9 cellular contexts compared by ENCODE assay signal in the genomic region with DNA sequence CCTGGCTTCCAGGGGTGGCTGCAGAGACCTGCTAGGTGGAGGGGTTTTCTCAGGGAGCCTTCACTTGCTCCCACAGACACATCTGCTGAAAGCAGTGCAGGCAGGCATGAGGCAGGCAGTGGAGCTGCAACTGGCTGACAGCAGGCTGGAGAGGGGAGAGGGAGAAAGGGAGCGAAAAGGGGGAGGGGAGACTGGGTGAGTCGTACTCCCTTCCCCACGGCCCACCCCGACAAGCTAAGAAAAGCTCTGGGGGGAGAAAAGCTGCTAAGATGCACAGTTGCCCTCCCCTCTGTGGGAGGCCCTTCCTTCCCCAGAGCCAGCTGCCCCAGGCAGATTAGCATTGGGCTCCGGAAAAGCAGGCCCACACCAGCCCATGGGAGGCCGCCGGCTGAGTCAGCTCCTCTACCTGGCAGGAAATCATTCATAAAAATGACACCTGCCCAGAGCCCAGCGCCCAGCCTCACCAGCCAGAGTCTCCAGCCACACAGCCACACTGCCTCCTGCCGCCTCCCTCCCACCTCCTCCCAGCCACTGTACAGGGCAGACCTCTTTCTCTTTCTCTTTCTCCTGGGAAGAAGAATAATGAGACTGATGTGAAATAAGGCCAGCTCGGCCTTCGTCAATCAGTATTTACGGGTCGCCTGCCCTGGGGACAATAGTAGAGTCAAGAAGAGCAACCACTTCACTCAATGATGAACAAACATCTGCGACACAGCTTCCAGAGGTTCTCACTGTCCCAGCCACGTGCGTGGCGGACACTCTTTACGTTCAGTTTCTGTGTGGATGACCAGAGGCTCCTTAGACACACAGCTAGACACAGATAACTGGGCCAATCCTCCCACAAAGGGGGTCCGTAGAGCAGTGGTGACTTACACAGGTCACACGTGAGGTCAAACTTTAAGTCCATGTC. TPM values are rescaled to one million over a fixed set of nuclear protein-coding genes. Genes with fewer than 3 reads are reported as not detected.
A peak's percentile ranks its signal among the peaks of the same experiment; 100 is the strongest.
DNase-seq lines count a peak whose midpoint lies in the region; ATAC-seq and TF ChIP-seq lines count a peak whose summit lies in the region.
"Had no signal": no experiment of that assay in that cellular context is flagged by ENCODE, and none has a peak within 500 bp of the region (broad histone marks: within the 10 kb centered on the region; RNA-seq: fewer than 3 reads in every experiment).

No MANE protein-coding gene starts in this region.

- peak; percentile 3; the same call in 1 of the 2 replicates for TF ChIP-seq RAD21 in Ishikawa (IDR thresholded peaks at IDR 0.05; ENCODE audit: low read depth)

- H3K27ac ChIP-seq in iPS-20b (ENCODE audit: low read length) (peak overlapping the region; percentile 82), Peyer's patch (no peak overlapping the region)
- H3K27ac ChIP-seq: body of pancreas had no signal

- no peak for TF ChIP-seq CTCF in Peyer's patch (IDR thresholded peaks at IDR 0.05)

- no peak for TF ChIP-seq EP300 in Ishikawa (IDR thresholded peaks at IDR 0.05; ENCODE audit: borderline replicate concordance)

- no peaks in the 10 kb centered on the region for H3K9me3 ChIP-seq in iPS-20b (ENCODE audit: insufficient read depth, low read depth, low read length)
- H3K9me3 ChIP-seq in Peyer's patch, result no peaks in the 10 kb centered on the region
- H3K9me3 ChIP-seq: body of pancreas had no signal

- ATAC-seq in SK-N-SH treated with all-trans-retinoic acid at 6 μM for 48 hours (peak; percentile 70), GM19467 (IDR thresholded peaks at IDR 0.05; ENCODE audit: unreplicated experiment) (no peak), HG03196 (IDR thresholded peaks at IDR 0.05; ENCODE audit: unreplicated experiment) (no peak)
- ATAC-seq: body of pancreas had no signal

- H3K9ac ChIP-seq in iPS-20b (ENCODE audit: low read depth, low read length), result peak overlapping the region; percentile 48; the same call in 1 of the 2 replicates

- no peaks in the 10 kb centered on the region for H3K36me3 ChIP-seq in iPS-20b (ENCODE audit: insufficient read depth, low read depth, low read length)
- no peaks in the 10 kb centered on the region for H3K36me3 ChIP-seq in Peyer's patch

- H3K4me1 ChIP-seq in iPS-20b (ENCODE audit: insufficient read depth, low read length), result peaks cover 17% of the 10 kb centered on the region
- H3K4me1 ChIP-seq in Peyer's patch, result no peaks in the 10 kb centered on the region
- H3K4me1 ChIP-seq: body of pancreas had no signal

- H3K4me3 ChIP-seq in iPS-20b (ENCODE audit: low read length) (0 out of 2 replicates have a peak overlapping the region, but pooled peaks have one; percentile 24), Peyer's patch (no peak overlapping the region)
- H3K4me3 ChIP-seq: body of pancreas had no signal

- no peak for TF ChIP-seq POLR2A in Peyer's patch (IDR thresholded peaks at IDR 0.05)

- peak; percentile 47 for DNase-seq in COR-L47 (lab: John Stamatoyannopoulos, UW)
- DNase-seq in Peyer's patch, result no peak
- no peak for DNase-seq in activated effector memory CD4-positive, alpha-beta T cell treated with Interleukin-2 at 50 U/mL for 16 hours

- H3K27me3 ChIP-seq in iPS-20b (ENCODE audit: insufficient read depth, low read length) (no peaks in the 10 kb centered on the region), Peyer's patch (no peaks in the 10 kb centered on the region)
- H3K27me3 ChIP-seq: body of pancreas had no signal

TF ChIP-seq in Ishikawa, 13 proteins besides CTCF, POLR2A, EP300 and RAD21:
- TF ChIP-seq CEBPB (IDR thresholded peaks at IDR 0.05) (no peak), TCF12 (IDR thresholded peaks at IDR 0.05; ENCODE audit: low read depth) (0 out of 2 replicates have a peak, but pooled peaks have one; percentile 25)

TF ChIP-seq in SK-N-SH treated with all-trans-retinoic acid at 6 μM for 48 hours, 23 proteins besides CTCF, POLR2A, EP300 and RAD21:
- TF ChIP-seq SNAI2 (CRISPR knock-in tag; IDR thresholded peaks at IDR 0.05) (no peak), ESRRG (CRISPR knock-in tag; IDR thresholded peaks at IDR 0.05) (no peak), OSR1 (CRISPR knock-in tag; IDR thresholded peaks at IDR 0.05) (no peak), ZNF565 (CRISPR knock-in tag; conservative IDR thresholded peaks at IDR 0.05; ENCODE audit: low read depth) (no peak), PPARA (CRISPR knock-in tag; IDR thresholded peaks at IDR 0.05; ENCODE audit: borderline replicate concordance) (no peak), ISL1 (CRISPR knock-in tag; IDR thresholded peaks at IDR 0.05) (no peak), TOX (CRISPR knock-in tag; IDR thresholded peaks at IDR 0.05; ENCODE audit: borderline replicate concordance) (no peak), ZFP3 (CRISPR knock-in tag; IDR thresholded peaks at IDR 0.05) (no peak), ZNF70 (CRISPR knock-in tag; IDR thresholded peaks at IDR 0.05) (no peak), GLIS3 (CRISPR knock-in tag; IDR thresholded peaks at IDR 0.05) (no peak), TCF4 (CRISPR knock-in tag; IDR thresholded peaks at IDR 0.05; ENCODE audit: borderline replicate concordance) (no peak), RARB (CRISPR knock-in tag; IDR thresholded peaks at IDR 0.05) (no peak), ZC3H10 (CRISPR knock-in tag; IDR thresholded peaks at IDR 0.05) (no peak), ARNTL (CRISPR knock-in tag; IDR thresholded peaks at IDR 0.05; ENCODE audit: borderline replicate concordance, low read depth) (no peak), BACH2 (CRISPR knock-in tag; IDR thresholded peaks at IDR 0.05; ENCODE audit: borderline replicate concordance) (no peak)
- TF ChIP-seq, protein P1, sequence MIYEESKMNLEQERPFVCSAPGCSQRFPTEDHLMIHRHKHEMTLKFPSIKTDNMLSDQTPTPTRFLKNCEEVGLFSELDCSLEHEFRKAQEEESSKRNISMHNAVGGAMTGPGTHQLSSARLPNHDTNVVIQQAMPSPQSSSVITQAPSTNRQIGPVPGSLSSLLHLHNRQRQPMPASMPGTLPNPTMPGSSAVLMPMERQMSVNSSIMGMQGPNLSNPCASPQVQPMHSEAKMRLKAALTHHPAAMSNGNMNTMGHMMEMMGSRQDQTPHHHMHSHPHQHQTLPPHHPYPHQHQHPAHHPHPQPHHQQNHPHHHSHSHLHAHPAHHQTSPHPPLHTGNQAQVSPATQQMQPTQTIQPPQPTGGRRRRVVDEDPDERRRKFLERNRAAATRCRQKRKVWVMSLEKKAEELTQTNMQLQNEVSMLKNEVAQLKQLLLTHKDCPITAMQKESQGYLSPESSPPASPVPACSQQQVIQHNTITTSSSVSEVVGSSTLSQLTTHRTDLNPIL (CRISPR knock-in tag; IDR thresholded peaks at IDR 0.05; ENCODE audit: low read depth), result no peak
- TF ChIP-seq, protein P2, sequence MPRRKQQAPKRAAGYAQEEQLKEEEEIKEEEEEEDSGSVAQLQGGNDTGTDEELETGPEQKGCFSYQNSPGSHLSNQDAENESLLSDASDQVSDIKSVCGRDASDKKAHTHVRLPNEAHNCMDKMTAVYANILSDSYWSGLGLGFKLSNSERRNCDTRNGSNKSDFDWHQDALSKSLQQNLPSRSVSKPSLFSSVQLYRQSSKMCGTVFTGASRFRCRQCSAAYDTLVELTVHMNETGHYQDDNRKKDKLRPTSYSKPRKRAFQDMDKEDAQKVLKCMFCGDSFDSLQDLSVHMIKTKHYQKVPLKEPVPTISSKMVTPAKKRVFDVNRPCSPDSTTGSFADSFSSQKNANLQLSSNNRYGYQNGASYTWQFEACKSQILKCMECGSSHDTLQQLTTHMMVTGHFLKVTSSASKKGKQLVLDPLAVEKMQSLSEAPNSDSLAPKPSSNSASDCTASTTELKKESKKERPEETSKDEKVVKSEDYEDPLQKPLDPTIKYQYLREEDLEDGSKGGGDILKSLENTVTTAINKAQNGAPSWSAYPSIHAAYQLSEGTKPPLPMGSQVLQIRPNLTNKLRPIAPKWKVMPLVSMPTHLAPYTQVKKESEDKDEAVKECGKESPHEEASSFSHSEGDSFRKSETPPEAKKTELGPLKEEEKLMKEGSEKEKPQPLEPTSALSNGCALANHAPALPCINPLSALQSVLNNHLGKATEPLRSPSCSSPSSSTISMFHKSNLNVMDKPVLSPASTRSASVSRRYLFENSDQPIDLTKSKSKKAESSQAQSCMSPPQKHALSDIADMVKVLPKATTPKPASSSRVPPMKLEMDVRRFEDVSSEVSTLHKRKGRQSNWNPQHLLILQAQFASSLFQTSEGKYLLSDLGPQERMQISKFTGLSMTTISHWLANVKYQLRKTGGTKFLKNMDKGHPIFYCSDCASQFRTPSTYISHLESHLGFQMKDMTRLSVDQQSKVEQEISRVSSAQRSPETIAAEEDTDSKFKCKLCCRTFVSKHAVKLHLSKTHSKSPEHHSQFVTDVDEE (CRISPR knock-in tag; IDR thresholded peaks at IDR 0.05), result no peak
- TF ChIP-seq, protein P3, sequence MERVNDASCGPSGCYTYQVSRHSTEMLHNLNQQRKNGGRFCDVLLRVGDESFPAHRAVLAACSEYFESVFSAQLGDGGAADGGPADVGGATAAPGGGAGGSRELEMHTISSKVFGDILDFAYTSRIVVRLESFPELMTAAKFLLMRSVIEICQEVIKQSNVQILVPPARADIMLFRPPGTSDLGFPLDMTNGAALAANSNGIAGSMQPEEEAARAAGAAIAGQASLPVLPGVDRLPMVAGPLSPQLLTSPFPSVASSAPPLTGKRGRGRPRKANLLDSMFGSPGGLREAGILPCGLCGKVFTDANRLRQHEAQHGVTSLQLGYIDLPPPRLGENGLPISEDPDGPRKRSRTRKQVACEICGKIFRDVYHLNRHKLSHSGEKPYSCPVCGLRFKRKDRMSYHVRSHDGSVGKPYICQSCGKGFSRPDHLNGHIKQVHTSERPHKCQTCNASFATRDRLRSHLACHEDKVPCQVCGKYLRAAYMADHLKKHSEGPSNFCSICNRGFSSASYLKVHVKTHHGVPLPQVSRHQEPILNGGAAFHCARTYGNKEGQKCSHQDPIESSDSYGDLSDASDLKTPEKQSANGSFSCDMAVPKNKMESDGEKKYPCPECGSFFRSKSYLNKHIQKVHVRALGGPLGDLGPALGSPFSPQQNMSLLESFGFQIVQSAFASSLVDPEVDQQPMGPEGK (CRISPR knock-in tag; IDR thresholded peaks at IDR 0.05; ENCODE audit: borderline replicate concordance), result no peak
- TF ChIP-seq, protein P4, sequence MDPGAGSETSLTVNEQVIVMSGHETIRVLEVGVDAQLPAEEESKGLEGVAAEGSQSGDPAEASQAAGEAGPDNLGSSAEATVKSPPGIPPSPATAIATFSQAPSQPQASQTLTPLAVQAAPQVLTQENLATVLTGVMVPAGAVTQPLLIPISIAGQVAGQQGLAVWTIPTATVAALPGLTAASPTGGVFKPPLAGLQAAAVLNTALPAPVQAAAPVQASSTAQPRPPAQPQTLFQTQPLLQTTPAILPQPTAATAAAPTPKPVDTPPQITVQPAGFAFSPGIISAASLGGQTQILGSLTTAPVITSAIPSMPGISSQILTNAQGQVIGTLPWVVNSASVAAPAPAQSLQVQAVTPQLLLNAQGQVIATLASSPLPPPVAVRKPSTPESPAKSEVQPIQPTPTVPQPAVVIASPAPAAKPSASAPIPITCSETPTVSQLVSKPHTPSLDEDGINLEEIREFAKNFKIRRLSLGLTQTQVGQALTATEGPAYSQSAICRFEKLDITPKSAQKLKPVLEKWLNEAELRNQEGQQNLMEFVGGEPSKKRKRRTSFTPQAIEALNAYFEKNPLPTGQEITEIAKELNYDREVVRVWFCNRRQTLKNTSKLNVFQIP (CRISPR knock-in tag; IDR thresholded peaks at IDR 0.05; ENCODE audit: borderline replicate concordance, low read depth), result no peak

RNA-seq across cellular contexts. Expression of a gene that starts 7.7 kb away (rescaled TPM):
- total RNA-seq in Peyer's patch, result not detected
